2 cellular contexts compared by ENCODE assay signal in genomic region chr11:57618438-57618837, GRCh38.
TF ChIP-seq lines count a peak whose summit lies in the region.

No MANE protein-coding gene starts in this region.

TF ChIP-seq in liver, 16 proteins besides CTCF, POLR2A, EP300 and RAD21:
- TF ChIP-seq SP1 (IDR thresholded peaks at IDR 0.05) (peak; percentile 57), NR2F2 (IDR thresholded peaks at IDR 0.05) (peak; percentile 17), FOXA2 (IDR thresholded peaks at IDR 0.05) (no peak), HNF4G (IDR thresholded peaks at IDR 0.05) (no peak), MAX (IDR thresholded peaks at IDR 0.05) (peak; percentile 37), ATF3 (IDR thresholded peaks at IDR 0.05) (no peak), TAF1 (conservative IDR thresholded peaks at IDR 0.05) (no peak), RXRA (IDR thresholded peaks at IDR 0.05) (peak; percentile 57 to 84), ZBTB33 (IDR thresholded peaks at IDR 0.05) (no peak), JUND (IDR thresholded peaks at IDR 0.05) (peak in 1 of 2 donors; percentile 29), GABPA (IDR thresholded peaks at IDR 0.05 in 1 of 2, conservative IDR thresholded peaks at IDR 0.05 in 1 of 2) (peak in 1 of 2 donors; percentile 10), FOXA1 (IDR thresholded peaks at IDR 0.05) (no peak), REST (IDR thresholded peaks at IDR 0.05) (no peak), EGR1 (IDR thresholded peaks at IDR 0.05; ENCODE audit: low read depth in 2 of 2) (no peak), HNF4A (conservative IDR thresholded peaks at IDR 0.05) (peak; percentile 76 to 85), YY1 (IDR thresholded peaks at IDR 0.05) (no peak)

TF ChIP-seq in HepG2, 621 proteins besides CTCF, POLR2A, EP300 and RAD21:
- TF ChIP-seq BORCS8-MEF2B (CRISPR knock-in tag; IDR thresholded peaks at IDR 0.05) (no peak), ZNF780A (CRISPR knock-in tag; IDR thresholded peaks at IDR 0.05) (no peak), THAP8 (CRISPR knock-in tag; IDR thresholded peaks at IDR 0.05; ENCODE audit: borderline replicate concordance) (no peak), ATF5 (CRISPR knock-in tag; IDR thresholded peaks at IDR 0.05; ENCODE audit: low read depth) (no peak), REL (CRISPR knock-in tag; conservative IDR thresholded peaks at IDR 0.05) (no peak), HDAC6 (IDR thresholded peaks at IDR 0.05; ENCODE audit: low read depth, low read length) (no peak), PHF8 (CRISPR knock-in tag; IDR thresholded peaks at IDR 0.05) (no peak)
